In the genomic region with DNA sequence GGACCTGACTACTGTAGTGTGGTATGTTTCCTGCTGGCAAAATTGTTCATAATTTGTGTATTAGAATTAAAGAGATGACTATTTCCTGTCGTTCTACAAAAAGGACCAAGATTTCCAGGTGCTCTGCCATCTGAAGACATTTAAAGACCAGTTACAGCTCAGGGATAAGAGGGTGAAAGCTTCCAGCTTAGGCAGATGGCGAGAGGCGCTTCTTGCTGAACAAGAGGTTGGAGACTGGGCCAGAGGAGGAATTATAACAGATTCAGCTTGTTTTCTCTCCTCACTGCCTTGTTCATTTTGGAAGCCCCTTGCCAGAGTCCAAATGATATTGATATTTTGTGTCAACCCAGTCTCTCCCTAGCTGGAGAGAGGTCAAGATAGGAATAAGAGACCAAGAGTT, we compare ENCODE assay signal across 22 cellular contexts. TPM values are rescaled to one million over a fixed set of nuclear protein-coding genes. Genes with fewer than 3 reads are reported as not detected.
"Had no signal": no experiment of that assay in that cellular context is flagged by ENCODE, and none has a peak within 500 bp of the region (broad histone marks: within the 10 kb centered on the region; RNA-seq: fewer than 3 reads in every experiment).

No MANE protein-coding gene starts in this region.

- DNase-seq: effector memory CD8-positive, alpha-beta T cell; erythroblast; hypothalamus; immature natural killer cell; islet precursor cell; kidney glomerular epithelial cell; left colon; left ventricle myocardium inferior; lower lobe of right lung; natural killer cell; occipital lobe; right lobe of liver; small intestine; stimulated activated CD4-positive, alpha-beta T cell treated with anti-CD3 and anti-CD28 coated beads, Interleukin-15, amount 100 ng/mL, for 24 hours; stimulated activated CD4-positive, alpha-beta T cell treated with anti-CD3 and anti-CD28 coated beads, Interleukin-4, amount 100 ng/mL, for 1 hour; stimulated activated CD8-positive, alpha-beta memory T cell treated with anti-CD3 and anti-CD28 coated beads, Interleukin-4, amount 100 ng/mL, for 48 hours; stimulated activated naive CD4-positive, alpha-beta T cell; stimulated activated naive CD8-positive, alpha-beta T cell treated with anti-CD3 and anti-CD28 coated beads, Interleukin-15, amount 100 ng/mL, for 72 hours; transverse colon had no signal

- H3K4me1 ChIP-seq: lower lobe of right lung, parathyroid adenoma, suprapubic skin, transverse colon, vagina had no signal

- H3K4me3 ChIP-seq: left ventricle myocardium inferior, lower lobe of right lung, right lobe of liver, suprapubic skin, transverse colon, vagina had no signal

- H3K27me3 ChIP-seq: right lobe of liver, vagina had no signal

- H3K27ac ChIP-seq: left ventricle myocardium inferior, lower lobe of right lung, parathyroid adenoma, right lobe of liver, suprapubic skin, transverse colon, vagina had no signal

- H3K36me3 ChIP-seq: lower lobe of right lung, right lobe of liver, suprapubic skin, transverse colon, vagina had no signal

- ATAC-seq: effector memory CD8-positive, alpha-beta T cell; left colon; lower lobe of right lung; natural killer cell; right lobe of liver; stimulated activated naive CD8-positive, alpha-beta T cell treated with anti-CD3 and anti-CD28 coated beads, Interleukin-15, amount 100 ng/mL, for 72 hours had no signal

- H3K9me3 ChIP-seq: left ventricle myocardium inferior, lower lobe of right lung, right lobe of liver, suprapubic skin, transverse colon, vagina had no signal

RNA-seq across cellular contexts. Expression of a gene that starts 23.1 kb away (rescaled TPM):
- total RNA-seq: occipital lobe had no signal
